Comparison of ENCODE assay signal across 20 cellular contexts in the genomic region with DNA sequence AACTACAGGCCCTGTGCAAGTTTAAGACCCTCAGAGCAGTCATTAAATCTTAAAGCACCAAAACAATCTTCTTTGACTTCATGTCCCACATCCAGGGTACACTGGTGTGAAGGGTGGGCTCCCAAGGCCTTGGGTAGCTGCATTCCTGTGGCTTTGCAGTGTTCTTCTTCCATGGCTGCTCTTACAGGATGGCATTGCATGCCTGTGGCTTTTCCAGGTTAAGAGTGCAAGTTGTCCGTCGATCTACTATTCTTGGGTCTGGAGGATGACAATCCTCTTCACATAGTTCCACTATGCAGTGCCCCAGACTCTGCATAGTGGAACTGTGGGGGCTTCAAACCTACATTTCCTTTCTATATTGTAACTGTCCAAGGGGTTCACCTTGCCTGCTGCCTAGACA.
DNase-seq lines count a peak whose midpoint lies in the region; ATAC-seq, FAIRE-seq and TF ChIP-seq lines count a peak whose summit lies in the region.
"Had no signal": no experiment of that assay in that cellular context is flagged by ENCODE, and none has a peak within 500 bp of the region (broad histone marks: within the 10 kb centered on the region; RNA-seq: fewer than 3 reads in every experiment).

No MANE protein-coding gene starts in this region.

- no peak for FAIRE-seq in astrocyte (lab: Jason Lieb, UNC)
- FAIRE-seq: G401.6, GM12891, H1, HepG2, HTR-8/SVneo had no signal

- H3K79me2 ChIP-seq in astrocyte (ENCODE audit: insufficient read depth, low read length) (no peaks in the 10 kb centered on the region), GM23338 (replicated peaks; ENCODE audit: insufficient read depth) (no peaks in the 10 kb centered on the region)

- no peaks in the 10 kb centered on the region for H3K27me3 ChIP-seq in astrocyte (ENCODE audit: insufficient read depth, low read length)
- no peaks in the 10 kb centered on the region for H3K27me3 ChIP-seq in WERI-Rb-1 (ENCODE audit: insufficient read depth, low read depth, severe bottlenecking)
- H3K27me3 ChIP-seq in GM23338 (ENCODE audit: insufficient read depth): no peaks in the 10 kb centered on the region

- no peaks in the 10 kb centered on the region for H3F3A ChIP-seq in GM23338 (replicated peaks; ENCODE audit: low read depth)

- H3K9me3 ChIP-seq in astrocyte (ENCODE audit: insufficient read depth, low read depth, low read length) (no peaks in the 10 kb centered on the region), WERI-Rb-1 (ENCODE audit: severe bottlenecking) (no peaks in the 10 kb centered on the region)
- H3K9me3 ChIP-seq: HAP-1 had no signal

- peak overlapping the region; percentile 55 for H3K27ac Mint-ChIP-seq in astrocyte (ENCODE audit: unreplicated experiment)
- H3K27ac Mint-ChIP-seq in GM23338: no peak overlapping the region
- H3K27ac Mint-ChIP-seq: B cell; CD4-positive, alpha-beta T cell had no signal

- no peak overlapping the region for H2AFZ ChIP-seq in astrocyte (ENCODE audit: low read depth, low read length)
- no peak overlapping the region for H2AFZ ChIP-seq in GM23338

- in situ Hi-C loops in G401 (cut with HindIII; ENCODE audit: low sequenced_read_pairs): no loop called here

- no peak overlapping the region for H3K4me3 Mint-ChIP-seq in astrocyte (ENCODE audit: unreplicated experiment)
- no peak overlapping the region for H3K4me3 Mint-ChIP-seq in GM23338
- H3K4me3 Mint-ChIP-seq: B cell; CD4-positive, alpha-beta T cell had no signal

- H3K9me2 ChIP-seq in GM23338 (ENCODE audit: insufficient read depth): no peaks in the 10 kb centered on the region

- H3K4me3 ChIP-seq in astrocyte (ENCODE audit: insufficient read depth, low read depth, low read length): no peak overlapping the region
- no peak overlapping the region for H3K4me3 ChIP-seq in WERI-Rb-1 (ENCODE audit: low read depth, low read length)
- H3K4me3 ChIP-seq in GM23338: no peak overlapping the region
- H3K4me3 ChIP-seq: HAP-1 had no signal

- DNase-seq in A172 (ENCODE audit: low spot score) (peak; percentile 23), LHCN-M2 (ENCODE audit: low read depth) (peak; percentile 26), astrocyte (ENCODE audit: low read depth) (no peak), myocyte (ENCODE audit: low read depth) (peak; percentile 37), G401 (ENCODE audit: low spot score) (no peak), WERI-Rb-1 (no peak), GM23338 (ENCODE audit: low spot score) (no peak), NCI-H1092 treated with DMSO at 0.1 percent for 48 hours (lab: John Stamatoyannopoulos, UW) (no peak)
- DNase-seq: C1 segment of cervical spinal cord; Calu3; CD4-positive, alpha-beta T cell; DMS 273 treated with DMSO at 0.1 percent for 48 hours had no signal

- TF ChIP-seq CTCF in astrocyte (IDR thresholded peaks at IDR 0.05; ENCODE audit: insufficient read depth, low read depth, low read length) (no peak), WERI-Rb-1 (IDR thresholded peaks at IDR 0.05; ENCODE audit: low read depth, low read length) (no peak), GM23338 (conservative IDR thresholded peaks at IDR 0.05; ENCODE audit: low read depth in 2 of 2) (no peak)

- H3K9ac ChIP-seq in astrocyte (ENCODE audit: low read length): no peak overlapping the region

- no peak overlapping the region for H3K27ac ChIP-seq in astrocyte (ENCODE audit: low read depth, low read length)
- no peak overlapping the region for H3K27ac ChIP-seq in WERI-Rb-1
- no peak overlapping the region for H3K27ac ChIP-seq in GM23338 (ENCODE audit: low read depth)
- H3K27ac ChIP-seq: 22Rv1 had no signal

- peaks cover 7% of the 10 kb centered on the region for H3K4me1 Mint-ChIP-seq in astrocyte (ENCODE audit: low read depth, unreplicated experiment)
- no peaks in the 10 kb centered on the region for H3K4me1 Mint-ChIP-seq in GM23338
- H3K4me1 Mint-ChIP-seq: B cell had no signal

- no peak for ATAC-seq in GM23338
- ATAC-seq: HepG2 had no signal

- H3K9me3 Mint-ChIP-seq in astrocyte (ENCODE audit: unreplicated experiment) (no peaks in the 10 kb centered on the region), GM23338 (no peaks in the 10 kb centered on the region; the same call in 2 of the 3 replicates)

- H3K4me2 ChIP-seq in astrocyte (ENCODE audit: low read length) (no peak overlapping the region), GM23338 (no peak overlapping the region)

- no peaks in the 10 kb centered on the region for H3K4me1 ChIP-seq in astrocyte (ENCODE audit: insufficient read depth, low read length)
- no peaks in the 10 kb centered on the region for H3K4me1 ChIP-seq in GM23338 (ENCODE audit: insufficient read depth)
- H3K4me1 ChIP-seq: HAP-1 had no signal

- no peaks in the 10 kb centered on the region for H3K36me3 Mint-ChIP-seq in astrocyte (ENCODE audit: low read depth, unreplicated experiment)
- no peaks in the 10 kb centered on the region for H3K36me3 Mint-ChIP-seq in GM23338 (ENCODE audit: low read depth)

- H3K27me3 Mint-ChIP-seq in astrocyte (ENCODE audit: low read depth, unreplicated experiment) (no peaks in the 10 kb centered on the region), GM23338 (ENCODE audit: insufficient read depth, low read depth, poor library complexity) (no peaks in the 10 kb centered on the region)
- H3K27me3 Mint-ChIP-seq: B cell; CD4-positive, alpha-beta T cell had no signal

- H4K20me1 ChIP-seq in astrocyte (ENCODE audit: insufficient read depth, low read length) (no peaks in the 10 kb centered on the region), GM23338 (replicated peaks; ENCODE audit: insufficient read depth) (no peaks in the 10 kb centered on the region)

- H3K36me3 ChIP-seq in astrocyte (ENCODE audit: insufficient read depth, low read length): no peaks in the 10 kb centered on the region
- H3K36me3 ChIP-seq in WERI-Rb-1: no peaks in the 10 kb centered on the region
- H3K36me3 ChIP-seq in GM23338 (ENCODE audit: insufficient read depth): no peaks in the 10 kb centered on the region
- H3K36me3 ChIP-seq: HAP-1 had no signal

TF ChIP-seq in GM23338, 12 proteins besides CTCF, POLR2A, EP300 and RAD21 (continues in another document):
- TF ChIP-seq EZH2 (IDR thresholded peaks at IDR 0.05; ENCODE audit: low read depth, unreplicated experiment) (no peak), NANOG (IDR thresholded peaks at IDR 0.05; ENCODE audit: borderline replicate concordance) (no peak), JUNB (IDR thresholded peaks at IDR 0.05; ENCODE audit: unreplicated experiment) (no peak), ZNF114 (CRISPR knock-in tag; IDR thresholded peaks at IDR 0.05) (no peak), CREB1 (CRISPR knock-in tag; IDR thresholded peaks at IDR 0.05; ENCODE audit: low read depth) (no peak), STAT1 (IDR thresholded peaks at IDR 0.05; ENCODE audit: unreplicated experiment) (no peak), POLR2AphosphoS5 (IDR thresholded peaks at IDR 0.05; ENCODE audit: low read depth) (no peak)

Comparison
In these comparisons a context has a peak if more than half of its experiments do, and no peak if none do; other contexts are left out.
1. DNase-seq: peak in A172 (single experiment), LHCN-M2 (single experiment) and myocyte (single experiment); none in astrocyte (single experiment), G401 (single experiment), WERI-Rb-1 (single experiment), GM23338 (single experiment) and NCI-H1092 treated with DMSO at 0.1 percent for 48 hours (single experiment).